ENCODE assay signal across 10 cellular contexts in genomic region chr4:169293343-169294176, GRCh38. TPM values are rescaled to one million over a fixed set of nuclear protein-coding genes. Genes with fewer than 3 reads are reported as not detected.
DNase-seq lines count a peak whose midpoint lies in the region; ATAC-seq and TF ChIP-seq lines count a peak whose summit lies in the region.
"Had no signal": no experiment of that assay in that cellular context is flagged by ENCODE, and none has a peak within 500 bp of the region (broad histone marks: within the 10 kb centered on the region; RNA-seq: fewer than 3 reads in every experiment).

No MANE protein-coding gene starts in this region.

- no peak for TF ChIP-seq POLR2A in gastroesophageal sphincter (IDR thresholded peaks at IDR 0.05)

- H3K27me3 Mint-ChIP-seq in activated CD8-positive, alpha-beta T cell treated with anti-CD3 and anti-CD28 coated beads, Interleukin-2, amount 10 ng/mL, durations not matched to agents 7 days and 5 days (ENCODE audit: low read depth): peaks cover 41% of the 10 kb centered on the region
- H3K27me3 Mint-ChIP-seq in Calu3 (ENCODE audit: unreplicated experiment): no peaks in the 10 kb centered on the region

- H3K27ac Mint-ChIP-seq in activated CD8-positive, alpha-beta T cell treated with anti-CD3 and anti-CD28 coated beads, Interleukin-2, amount 10 ng/mL, durations not matched to agents 7 days and 5 days: no peak overlapping the region
- H3K27ac Mint-ChIP-seq in Calu3 (ENCODE audit: unreplicated experiment): no peak overlapping the region

- CTCF ChIA-PET in activated CD8-positive, alpha-beta T cell treated with anti-CD3 and anti-CD28 coated beads, Interleukin-2, amount 10 ng/mL, durations not matched to agents 7 days and 5 days (lab: Charles Lee): no interaction called here
- CTCF ChIA-PET in Calu3 (lab: Charles Lee): no interaction called here

- H3K4me1 ChIP-seq in psoas muscle (no peaks in the 10 kb centered on the region), gastroesophageal sphincter (no peaks in the 10 kb centered on the region)
- H3K4me1 ChIP-seq: suprapubic skin had no signal

- H3K27ac ChIP-seq in psoas muscle: no peak overlapping the region
- no peak overlapping the region for H3K27ac ChIP-seq in gastroesophageal sphincter
- H3K27ac ChIP-seq: suprapubic skin had no signal

- TF ChIP-seq CTCF in Calu3 (IDR thresholded peaks at IDR 0.05; ENCODE audit: unreplicated experiment) (no peak), psoas muscle (IDR thresholded peaks at IDR 0.05) (no peak), gastroesophageal sphincter (IDR thresholded peaks at IDR 0.05) (no peak)

- H3K9me3 ChIP-seq in psoas muscle (no peaks in the 10 kb centered on the region), gastroesophageal sphincter (no peaks in the 10 kb centered on the region)
- H3K9me3 ChIP-seq: suprapubic skin had no signal

- H3K27me3 ChIP-seq in psoas muscle (ENCODE audit: insufficient read depth in 3 of 3, low read length in 2 of 3): no peaks in the 10 kb centered on the region
- no peaks in the 10 kb centered on the region for H3K27me3 ChIP-seq in gastroesophageal sphincter
- H3K27me3 ChIP-seq: suprapubic skin had no signal

- H3K36me3 Mint-ChIP-seq in activated CD8-positive, alpha-beta T cell treated with anti-CD3 and anti-CD28 coated beads, Interleukin-2, amount 10 ng/mL, durations not matched to agents 7 days and 5 days (ENCODE audit: low read depth): no peaks in the 10 kb centered on the region
- H3K36me3 Mint-ChIP-seq in Calu3 (ENCODE audit: insufficient read depth, unreplicated experiment): no peaks in the 10 kb centered on the region

- DNase-seq in activated CD8-positive, alpha-beta T cell treated with anti-CD3 and anti-CD28 coated beads, Interleukin-2, amount 10 ng/mL, durations not matched to agents 7 days and 5 days: peak; percentile 24
- no peak for DNase-seq in Calu3
- DNase-seq in psoas muscle: no peak
- DNase-seq in NCI-H748 treated with DMSO at 0.1 percent for 48 hours (lab: John Stamatoyannopoulos, UW): no peak
- DNase-seq: small intestine had no signal

- WGBS in psoas muscle, 3 donors: 82 to 88% (median 83%) methylated on average over 6 of the region's 6 CpGs
- 74 to 76% methylated on average over 5 to 6 of the region's 6 CpGs for WGBS in gastroesophageal sphincter (ENCODE audit: low coverage in 1 of 2), 2 donors

- H3K36me3 ChIP-seq in psoas muscle (ENCODE audit: insufficient read depth in 1 of 2, low read depth in 1 of 2) (no peaks in the 10 kb centered on the region), gastroesophageal sphincter (no peaks in the 10 kb centered on the region)
- H3K36me3 ChIP-seq: suprapubic skin had no signal

- H3K9me3 Mint-ChIP-seq in activated CD8-positive, alpha-beta T cell treated with anti-CD3 and anti-CD28 coated beads, Interleukin-2, amount 10 ng/mL, durations not matched to agents 7 days and 5 days (ENCODE audit: insufficient read depth): no peaks in the 10 kb centered on the region
- no peaks in the 10 kb centered on the region for H3K9me3 Mint-ChIP-seq in Calu3 (ENCODE audit: low read depth, unreplicated experiment)

- intact Hi-C loops in Calu3 (cut with micrococcal nuclease; ENCODE audit: unreplicated experiment) (no loop called here), psoas muscle (cut with DNase I) (no loop called here)

- no peak for TF ChIP-seq EP300 in gastroesophageal sphincter (IDR thresholded peaks at IDR 0.05)

- H3K4me1 Mint-ChIP-seq in activated CD8-positive, alpha-beta T cell treated with anti-CD3 and anti-CD28 coated beads, Interleukin-2, amount 10 ng/mL, durations not matched to agents 7 days and 5 days (ENCODE audit: low read depth): peaks cover 13% of the 10 kb centered on the region
- H3K4me1 Mint-ChIP-seq in Calu3 (ENCODE audit: low read depth, unreplicated experiment): no peaks in the 10 kb centered on the region

- no peak overlapping the region for H3K4me3 Mint-ChIP-seq in activated CD8-positive, alpha-beta T cell treated with anti-CD3 and anti-CD28 coated beads, Interleukin-2, amount 10 ng/mL, durations not matched to agents 7 days and 5 days
- no peak overlapping the region for H3K4me3 Mint-ChIP-seq in Calu3 (ENCODE audit: low read depth, unreplicated experiment)

- ATAC-seq in GM18502 (IDR thresholded peaks at IDR 0.05; ENCODE audit: poor library complexity, unreplicated experiment) (peak; percentile 90), GM21529 (IDR thresholded peaks at IDR 0.05; ENCODE audit: unreplicated experiment) (peak; percentile 84), HG03354 (IDR thresholded peaks at IDR 0.05; ENCODE audit: poor library complexity, severe bottlenecking, unreplicated experiment) (peak; percentile 94), psoas muscle (no peak), gastroesophageal sphincter (no peak)
- ATAC-seq in activated CD8-positive, alpha-beta T cell treated with anti-CD3 and anti-CD28 coated beads, Interleukin-2, amount 10 ng/mL, durations not matched to agents 7 days and 5 days: no peak

- no peak overlapping the region for H3K4me3 ChIP-seq in psoas muscle
- H3K4me3 ChIP-seq in gastroesophageal sphincter: no peak overlapping the region
- H3K4me3 ChIP-seq: suprapubic skin had no signal

- no TSS peak for BruUV-seq in Calu3 (replicated peaks; lab: Mats Ljungman, UMichigan)

- POLR2A ChIA-PET in activated CD8-positive, alpha-beta T cell treated with anti-CD3 and anti-CD28 coated beads, Interleukin-2, amount 10 ng/mL, durations not matched to agents 7 days and 5 days (lab: Charles Lee): no interaction called here

RNA-seq across cellular contexts. Expression of gene SH3RF1, which starts 22.8 kb away (rescaled TPM):
- under 1 TPM; 0.08 to 0.18 TPM for total RNA-seq in activated CD8-positive, alpha-beta T cell treated with anti-CD3 and anti-CD28 coated beads, Interleukin-2, amount 10 ng/mL, durations not matched to agents 7 days and 5 days
- 64.6 and 70.1 TPM in 2 replicates for total RNA-seq in Calu3 (2022)
- total RNA-seq in psoas muscle: 10 to 100 TPM; 19.2 to 35.9 (median 27.0) TPM
- 1 to 10 TPM; 4.8 to 7.4 (median 5.3) TPM for polyA plus RNA-seq in psoas muscle
- total RNA-seq in gastroesophageal sphincter: 10 to 100 TPM in 3 of 4 donors, 1 to 10 TPM in 1; 9.2 to 17.6 (median 13.3) TPM

Comparison
In these comparisons a context has a peak if more than half of its experiments do, and no peak if none do; other contexts are left out.
1. ATAC-seq: peak in GM18502 (single experiment), GM21529 (single experiment) and HG03354 (single experiment); none in activated CD8-positive, alpha-beta T cell treated with anti-CD3 and anti-CD28 coated beads, Interleukin-2, amount 10 ng/mL, durations not matched to agents 7 days and 5 days (single experiment), psoas muscle (0 of 4) and gastroesophageal sphincter (single experiment).
2. RNA of gene SH3RF1, which starts 22.8 kb away (total RNA-seq): 64.6 to 70.1 TPM in Calu3, 19.2 to 35.9 TPM in psoas muscle and 9.2 to 17.6 TPM in gastroesophageal sphincter; 0.08 to 0.18 TPM in activated CD8-positive, alpha-beta T cell treated with anti-CD3 and anti-CD28 coated beads, Interleukin-2, amount 10 ng/mL, durations not matched to agents 7 days and 5 days; every median in the first group is over 4 times any median in the second.